ENCODE assay signal across 1 cellular context in genomic region chr11:59560702-59561469, GRCh38.
TF ChIP-seq lines count a peak whose summit lies in the region.

No MANE protein-coding gene starts in this region.

TF ChIP-seq in HepG2, 621 proteins besides CTCF, POLR2A, EP300 and RAD21 (continues in another document):
- no peak for TF ChIP-seq SKI (IDR thresholded peaks at IDR 0.05; ENCODE audit: partially characterized antibody)
- TF ChIP-seq BRCA1 (CRISPR knock-in tag; IDR thresholded peaks at IDR 0.05) = no peak
- TF ChIP-seq SRSF4 (IDR thresholded peaks at IDR 0.05; ENCODE audit: low read depth, low read length, poor library complexity, severe bottlenecking) = no peak
- no peak for TF ChIP-seq CC2D1A (CRISPR knock-in tag; IDR thresholded peaks at IDR 0.05)
- no peak for TF ChIP-seq FOXA1 (IDR thresholded peaks at IDR 0.05)
- TF ChIP-seq FOXA1 (CRISPR knock-in tag; IDR thresholded peaks at IDR 0.05) = no peak
- TF ChIP-seq, protein P1, sequence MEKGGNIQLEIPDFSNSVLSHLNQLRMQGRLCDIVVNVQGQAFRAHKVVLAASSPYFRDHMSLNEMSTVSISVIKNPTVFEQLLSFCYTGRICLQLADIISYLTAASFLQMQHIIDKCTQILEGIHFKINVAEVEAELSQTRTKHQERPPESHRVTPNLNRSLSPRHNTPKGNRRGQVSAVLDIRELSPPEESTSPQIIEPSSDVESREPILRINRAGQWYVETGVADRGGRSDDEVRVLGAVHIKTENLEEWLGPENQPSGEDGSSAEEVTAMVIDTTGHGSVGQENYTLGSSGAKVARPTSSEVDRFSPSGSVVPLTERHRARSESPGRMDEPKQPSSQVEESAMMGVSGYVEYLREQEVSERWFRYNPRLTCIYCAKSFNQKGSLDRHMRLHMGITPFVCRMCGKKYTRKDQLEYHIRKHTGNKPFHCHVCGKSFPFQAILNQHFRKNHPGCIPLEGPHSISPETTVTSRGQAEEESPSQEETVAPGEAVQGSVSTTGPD (CRISPR knock-in tag; IDR thresholded peaks at IDR 0.05) = no peak
- TF ChIP-seq ZNF724P (CRISPR knock-in tag; IDR thresholded peaks at IDR 0.05; ENCODE audit: borderline replicate concordance) = no peak
- TF ChIP-seq ZC3H13 (CRISPR knock-in tag; IDR thresholded peaks at IDR 0.05) = no peak
- no peak for TF ChIP-seq RCOR2 (CRISPR knock-in tag; IDR thresholded peaks at IDR 0.05)
- no peak for TF ChIP-seq HNF4A (CRISPR knock-in tag; IDR thresholded peaks at IDR 0.05)
- TF ChIP-seq HINFP (CRISPR knock-in tag; IDR thresholded peaks at IDR 0.05; ENCODE audit: low read depth) = no peak
- no peak for TF ChIP-seq ZNF775 (CRISPR knock-in tag; IDR thresholded peaks at IDR 0.05; ENCODE audit: borderline replicate concordance)
- no peak for TF ChIP-seq ZNF782 (CRISPR knock-in tag; IDR thresholded peaks at IDR 0.05; ENCODE audit: borderline replicate concordance)
- no peak for TF ChIP-seq RFX5 (IDR thresholded peaks at IDR 0.05; ENCODE audit: low read depth, low read length)
- peak; percentile 30; the same call in 1 of the 2 replicates for TF ChIP-seq AHDC1 (CRISPR knock-in tag; IDR thresholded peaks at IDR 0.05; ENCODE audit: borderline replicate concordance)
- TF ChIP-seq, protein P2, sequence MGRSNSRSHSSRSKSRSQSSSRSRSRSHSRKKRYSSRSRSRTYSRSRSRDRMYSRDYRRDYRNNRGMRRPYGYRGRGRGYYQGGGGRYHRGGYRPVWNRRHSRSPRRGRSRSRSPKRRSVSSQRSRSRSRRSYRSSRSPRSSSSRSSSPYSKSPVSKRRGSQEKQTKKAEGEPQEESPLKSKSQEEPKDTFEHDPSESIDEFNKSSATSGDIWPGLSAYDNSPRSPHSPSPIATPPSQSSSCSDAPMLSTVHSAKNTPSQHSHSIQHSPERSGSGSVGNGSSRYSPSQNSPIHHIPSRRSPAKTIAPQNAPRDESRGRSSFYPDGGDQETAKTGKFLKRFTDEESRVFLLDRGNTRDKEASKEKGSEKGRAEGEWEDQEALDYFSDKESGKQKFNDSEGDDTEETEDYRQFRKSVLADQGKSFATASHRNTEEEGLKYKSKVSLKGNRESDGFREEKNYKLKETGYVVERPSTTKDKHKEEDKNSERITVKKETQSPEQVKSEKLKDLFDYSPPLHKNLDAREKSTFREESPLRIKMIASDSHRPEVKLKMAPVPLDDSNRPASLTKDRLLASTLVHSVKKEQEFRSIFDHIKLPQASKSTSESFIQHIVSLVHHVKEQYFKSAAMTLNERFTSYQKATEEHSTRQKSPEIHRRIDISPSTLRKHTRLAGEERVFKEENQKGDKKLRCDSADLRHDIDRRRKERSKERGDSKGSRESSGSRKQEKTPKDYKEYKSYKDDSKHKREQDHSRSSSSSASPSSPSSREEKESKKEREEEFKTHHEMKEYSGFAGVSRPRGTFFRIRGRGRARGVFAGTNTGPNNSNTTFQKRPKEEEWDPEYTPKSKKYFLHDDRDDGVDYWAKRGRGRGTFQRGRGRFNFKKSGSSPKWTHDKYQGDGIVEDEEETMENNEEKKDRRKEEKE (IDR thresholded peaks at IDR 0.05) = no peak
- peak; percentile 91 for TF ChIP-seq BHLHE40 (IDR thresholded peaks at IDR 0.05; ENCODE audit: low read length)
- no peak for TF ChIP-seq ZNF446 (CRISPR knock-in tag; IDR thresholded peaks at IDR 0.05)
- TF ChIP-seq CEBPZ (IDR thresholded peaks at IDR 0.05; ENCODE audit: low read length) = no peak
- TF ChIP-seq ZNF484 (CRISPR knock-in tag; IDR thresholded peaks at IDR 0.05; ENCODE audit: borderline replicate concordance, low read depth) = no peak
- no peak for TF ChIP-seq ISL2 (CRISPR knock-in tag; IDR thresholded peaks at IDR 0.05)
- no peak for TF ChIP-seq HNRNPH1 (optimal IDR thresholded peaks at IDR 0.05; ENCODE audit: low read depth, low read length)
- TF ChIP-seq PHF8 (CRISPR knock-in tag; IDR thresholded peaks at IDR 0.05) = peak; percentile 53; the same call in 1 of the 2 replicates
- no peak for TF ChIP-seq ZNF891 (CRISPR knock-in tag; IDR thresholded peaks at IDR 0.05)
- no peak for TF ChIP-seq ZNF510 (CRISPR knock-in tag; IDR thresholded peaks at IDR 0.05; ENCODE audit: low read depth)
- TF ChIP-seq, protein P3, sequence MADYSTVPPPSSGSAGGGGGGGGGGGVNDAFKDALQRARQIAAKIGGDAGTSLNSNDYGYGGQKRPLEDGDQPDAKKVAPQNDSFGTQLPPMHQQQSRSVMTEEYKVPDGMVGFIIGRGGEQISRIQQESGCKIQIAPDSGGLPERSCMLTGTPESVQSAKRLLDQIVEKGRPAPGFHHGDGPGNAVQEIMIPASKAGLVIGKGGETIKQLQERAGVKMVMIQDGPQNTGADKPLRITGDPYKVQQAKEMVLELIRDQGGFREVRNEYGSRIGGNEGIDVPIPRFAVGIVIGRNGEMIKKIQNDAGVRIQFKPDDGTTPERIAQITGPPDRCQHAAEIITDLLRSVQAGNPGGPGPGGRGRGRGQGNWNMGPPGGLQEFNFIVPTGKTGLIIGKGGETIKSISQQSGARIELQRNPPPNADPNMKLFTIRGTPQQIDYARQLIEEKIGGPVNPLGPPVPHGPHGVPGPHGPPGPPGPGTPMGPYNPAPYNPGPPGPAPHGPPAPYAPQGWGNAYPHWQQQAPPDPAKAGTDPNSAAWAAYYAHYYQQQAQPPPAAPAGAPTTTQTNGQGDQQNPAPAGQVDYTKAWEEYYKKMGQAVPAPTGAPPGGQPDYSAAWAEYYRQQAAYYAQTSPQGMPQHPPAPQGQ (CRISPR knock-in tag; IDR thresholded peaks at IDR 0.05; ENCODE audit: borderline replicate concordance) = no peak
- no peak for TF ChIP-seq TCF7 (IDR thresholded peaks at IDR 0.05; ENCODE audit: low read depth)
- TF ChIP-seq JUNB (CRISPR knock-in tag; IDR thresholded peaks at IDR 0.05; ENCODE audit: borderline replicate concordance) = no peak
- TF ChIP-seq FOSL2 (CRISPR knock-in tag; IDR thresholded peaks at IDR 0.05) = peak; percentile 38; the same call in 1 of the 2 replicates
- peak; percentile 41 for TF ChIP-seq HDAC1 (CRISPR knock-in tag; IDR thresholded peaks at IDR 0.05)
- TF ChIP-seq CBFB (CRISPR knock-in tag; IDR thresholded peaks at IDR 0.05) = no peak
- TF ChIP-seq TCF7L2 (IDR thresholded peaks at IDR 0.05; ENCODE audit: low read depth, low read length) = no peak
- peak; percentile 17; the same call in 1 of the 2 replicates for TF ChIP-seq NFYC (CRISPR knock-in tag; IDR thresholded peaks at IDR 0.05)
- TF ChIP-seq ZNF205 (CRISPR knock-in tag; IDR thresholded peaks at IDR 0.05) = no peak
- no peak for TF ChIP-seq AHR (CRISPR knock-in tag; IDR thresholded peaks at IDR 0.05)
- no peak for TF ChIP-seq NFKBIZ (CRISPR knock-in tag; IDR thresholded peaks at IDR 0.05)
- no peak for TF ChIP-seq SOX6 (IDR thresholded peaks at IDR 0.05)
- TF ChIP-seq SOX6 (CRISPR knock-in tag; IDR thresholded peaks at IDR 0.05) = peak; percentile 7; the same call in 1 of the 2 replicates
- 0 out of 2 replicates have a peak, but pooled peaks have one; percentile 29 for TF ChIP-seq HMGXB3 (CRISPR knock-in tag; IDR thresholded peaks at IDR 0.05; ENCODE audit: borderline replicate concordance)
- TF ChIP-seq SAP130 (CRISPR knock-in tag; IDR thresholded peaks at IDR 0.05; ENCODE audit: low read depth) = peak; percentile 94
- no peak for TF ChIP-seq ZSCAN30 (CRISPR knock-in tag; IDR thresholded peaks at IDR 0.05)
